In the genomic region with DNA sequence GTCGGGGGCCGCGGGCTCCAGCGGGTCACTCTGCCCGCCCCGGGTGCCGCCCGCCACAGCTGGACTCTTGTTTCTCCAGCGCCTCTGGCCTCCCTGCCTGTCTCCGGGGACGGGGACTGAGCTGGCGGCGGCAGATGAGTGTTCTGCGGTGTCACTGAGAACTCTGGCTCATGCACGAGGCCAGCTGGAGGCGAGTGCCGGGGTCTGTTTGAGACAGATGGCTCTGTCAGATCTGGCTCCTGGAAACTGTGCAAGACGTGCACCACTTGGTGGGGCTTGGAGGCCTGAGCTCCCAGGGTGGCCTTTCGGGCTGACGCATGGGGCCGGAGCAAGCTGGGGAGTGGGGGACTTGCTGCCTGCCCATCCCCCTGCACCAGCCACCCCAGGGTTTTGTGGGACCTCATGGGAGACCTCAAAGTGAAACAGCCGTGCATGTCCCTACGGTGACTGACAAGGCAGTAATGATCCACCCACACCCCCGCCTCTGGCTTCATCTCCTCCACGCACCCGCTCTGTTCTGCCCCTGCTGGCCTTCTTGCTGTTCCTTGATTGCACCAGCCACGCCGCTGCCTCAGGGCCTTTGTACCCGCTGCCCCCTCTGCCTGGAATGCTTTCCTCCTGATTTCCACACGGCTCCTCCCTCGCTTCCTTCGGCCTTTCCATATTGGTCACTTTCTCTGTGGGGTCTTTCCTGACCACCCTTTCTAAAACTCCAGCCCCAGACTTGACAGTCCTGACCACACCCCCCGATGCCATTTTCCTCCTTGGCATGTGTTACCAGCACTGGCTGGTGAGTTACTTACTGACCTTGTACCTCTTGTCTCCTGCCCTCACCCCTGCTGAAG, we compare ENCODE assay signal across 1 cellular context.
A peak's percentile ranks its signal among the peaks of the same experiment; 100 is the strongest.
TF ChIP-seq lines count a peak whose summit lies in the region.

No MANE protein-coding gene starts in this region.

TF ChIP-seq in HepG2, 621 proteins besides CTCF, POLR2A, EP300 and RAD21 (continued from another document):
- peak; percentile 26; the same call in 1 of the 2 replicates for TF ChIP-seq ZBTB7B (CRISPR knock-in tag; IDR thresholded peaks at IDR 0.05)
- TF ChIP-seq ZBTB38 (CRISPR knock-in tag; IDR thresholded peaks at IDR 0.05), result peak; percentile 92
- no peak for TF ChIP-seq NONO (IDR thresholded peaks at IDR 0.05)
- 0 out of 2 replicates have a peak, but pooled peaks have one; percentile 22 for TF ChIP-seq NONO (CRISPR knock-in tag; conservative IDR thresholded peaks at IDR 0.05)
- no peak for TF ChIP-seq REPIN1 (CRISPR knock-in tag; IDR thresholded peaks at IDR 0.05; ENCODE audit: borderline replicate concordance, low read depth)
- TF ChIP-seq JUND (CRISPR knock-in tag; IDR thresholded peaks at IDR 0.05), result no peak
- no peak for TF ChIP-seq NR2F2 (IDR thresholded peaks at IDR 0.05; ENCODE audit: borderline replicate concordance, low read depth)
- TF ChIP-seq, protein P1, sequence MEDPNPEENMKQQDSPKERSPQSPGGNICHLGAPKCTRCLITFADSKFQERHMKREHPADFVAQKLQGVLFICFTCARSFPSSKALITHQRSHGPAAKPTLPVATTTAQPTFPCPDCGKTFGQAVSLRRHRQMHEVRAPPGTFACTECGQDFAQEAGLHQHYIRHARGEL (CRISPR knock-in tag; IDR thresholded peaks at IDR 0.05), result no peak
- TF ChIP-seq ZNF550 (CRISPR knock-in tag; IDR thresholded peaks at IDR 0.05; ENCODE audit: borderline replicate concordance), result no peak
- TF ChIP-seq ZNF230 (CRISPR knock-in tag; IDR thresholded peaks at IDR 0.05), result no peak
- TF ChIP-seq, protein P2, sequence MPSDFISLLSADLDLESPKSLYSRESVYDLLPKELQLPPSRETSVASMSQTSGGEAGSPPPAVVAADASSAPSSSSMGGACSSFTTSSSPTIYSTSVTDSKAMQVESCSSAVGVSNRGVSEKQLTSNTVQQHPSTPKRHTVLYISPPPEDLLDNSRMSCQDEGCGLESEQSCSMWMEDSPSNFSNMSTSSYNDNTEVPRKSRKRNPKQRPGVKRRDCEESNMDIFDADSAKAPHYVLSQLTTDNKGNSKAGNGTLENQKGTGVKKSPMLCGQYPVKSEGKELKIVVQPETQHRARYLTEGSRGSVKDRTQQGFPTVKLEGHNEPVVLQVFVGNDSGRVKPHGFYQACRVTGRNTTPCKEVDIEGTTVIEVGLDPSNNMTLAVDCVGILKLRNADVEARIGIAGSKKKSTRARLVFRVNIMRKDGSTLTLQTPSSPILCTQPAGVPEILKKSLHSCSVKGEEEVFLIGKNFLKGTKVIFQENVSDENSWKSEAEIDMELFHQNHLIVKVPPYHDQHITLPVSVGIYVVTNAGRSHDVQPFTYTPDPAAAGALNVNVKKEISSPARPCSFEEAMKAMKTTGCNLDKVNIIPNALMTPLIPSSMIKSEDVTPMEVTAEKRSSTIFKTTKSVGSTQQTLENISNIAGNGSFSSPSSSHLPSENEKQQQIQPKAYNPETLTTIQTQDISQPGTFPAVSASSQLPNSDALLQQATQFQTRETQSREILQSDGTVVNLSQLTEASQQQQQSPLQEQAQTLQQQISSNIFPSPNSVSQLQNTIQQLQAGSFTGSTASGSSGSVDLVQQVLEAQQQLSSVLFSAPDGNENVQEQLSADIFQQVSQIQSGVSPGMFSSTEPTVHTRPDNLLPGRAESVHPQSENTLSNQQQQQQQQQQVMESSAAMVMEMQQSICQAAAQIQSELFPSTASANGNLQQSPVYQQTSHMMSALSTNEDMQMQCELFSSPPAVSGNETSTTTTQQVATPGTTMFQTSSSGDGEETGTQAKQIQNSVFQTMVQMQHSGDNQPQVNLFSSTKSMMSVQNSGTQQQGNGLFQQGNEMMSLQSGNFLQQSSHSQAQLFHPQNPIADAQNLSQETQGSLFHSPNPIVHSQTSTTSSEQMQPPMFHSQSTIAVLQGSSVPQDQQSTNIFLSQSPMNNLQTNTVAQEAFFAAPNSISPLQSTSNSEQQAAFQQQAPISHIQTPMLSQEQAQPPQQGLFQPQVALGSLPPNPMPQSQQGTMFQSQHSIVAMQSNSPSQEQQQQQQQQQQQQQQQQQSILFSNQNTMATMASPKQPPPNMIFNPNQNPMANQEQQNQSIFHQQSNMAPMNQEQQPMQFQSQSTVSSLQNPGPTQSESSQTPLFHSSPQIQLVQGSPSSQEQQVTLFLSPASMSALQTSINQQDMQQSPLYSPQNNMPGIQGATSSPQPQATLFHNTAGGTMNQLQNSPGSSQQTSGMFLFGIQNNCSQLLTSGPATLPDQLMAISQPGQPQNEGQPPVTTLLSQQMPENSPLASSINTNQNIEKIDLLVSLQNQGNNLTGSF (CRISPR knock-in tag; IDR thresholded peaks at IDR 0.05), result 0 out of 2 replicates have a peak, but pooled peaks have one; percentile 44
- TF ChIP-seq ZNF264 (CRISPR knock-in tag; IDR thresholded peaks at IDR 0.05), result no peak
- no peak for TF ChIP-seq SNRNP70 (IDR thresholded peaks at IDR 0.05; ENCODE audit: low read depth, low read length)
- no peak for TF ChIP-seq FLYWCH1 (CRISPR knock-in tag; IDR thresholded peaks at IDR 0.05)
- TF ChIP-seq, protein P3, sequence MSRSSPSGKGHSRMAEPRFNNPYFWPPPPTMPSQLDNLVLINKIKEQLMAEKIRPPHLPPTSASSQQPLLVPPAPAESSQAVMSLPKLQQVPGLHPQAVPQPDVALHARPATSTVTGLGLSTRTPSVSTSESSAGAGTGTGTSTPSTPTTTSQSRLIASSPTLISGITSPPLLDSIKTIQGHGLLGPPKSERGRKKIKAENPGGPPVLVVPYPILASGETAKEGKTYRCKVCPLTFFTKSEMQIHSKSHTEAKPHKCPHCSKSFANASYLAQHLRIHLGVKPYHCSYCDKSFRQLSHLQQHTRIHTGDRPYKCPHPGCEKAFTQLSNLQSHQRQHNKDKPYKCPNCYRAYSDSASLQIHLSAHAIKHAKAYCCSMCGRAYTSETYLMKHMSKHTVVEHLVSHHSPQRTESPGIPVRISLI (CRISPR knock-in tag; IDR thresholded peaks at IDR 0.05; ENCODE audit: borderline replicate concordance), result no peak
- no peak for TF ChIP-seq ZNF224 (CRISPR knock-in tag; IDR thresholded peaks at IDR 0.05)
- TF ChIP-seq, protein P4, sequence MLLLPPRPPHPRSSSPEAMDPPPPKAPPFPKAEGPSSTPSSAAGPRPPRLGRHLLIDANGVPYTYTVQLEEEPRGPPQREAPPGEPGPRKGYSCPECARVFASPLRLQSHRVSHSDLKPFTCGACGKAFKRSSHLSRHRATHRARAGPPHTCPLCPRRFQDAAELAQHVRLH (CRISPR knock-in tag; IDR thresholded peaks at IDR 0.05; ENCODE audit: borderline replicate concordance, low read depth), result no peak
- 0 out of 2 replicates have a peak, but pooled peaks have one; percentile 45 for TF ChIP-seq KDM1A (CRISPR knock-in tag; IDR thresholded peaks at IDR 0.05)
- TF ChIP-seq ZNF3 (CRISPR knock-in tag; IDR thresholded peaks at IDR 0.05), result peak; percentile 95
- TF ChIP-seq PLRG1 (conservative IDR thresholded peaks at IDR 0.05), result no peak
- TF ChIP-seq KAT7 (CRISPR knock-in tag; IDR thresholded peaks at IDR 0.05; ENCODE audit: borderline replicate concordance), result no peak
- TF ChIP-seq FOSL2 (CRISPR knock-in tag; IDR thresholded peaks at IDR 0.05), result no peak
- no peak for TF ChIP-seq TOPORS (CRISPR knock-in tag; IDR thresholded peaks at IDR 0.05)
- no peak for TF ChIP-seq ZNF549 (CRISPR knock-in tag; IDR thresholded peaks at IDR 0.05)
- TF ChIP-seq ZNF816 (CRISPR knock-in tag; IDR thresholded peaks at IDR 0.05; ENCODE audit: borderline replicate concordance), result no peak
- peak; percentile 27; the same call in 1 of the 2 replicates for TF ChIP-seq ZNF768 (CRISPR knock-in tag; IDR thresholded peaks at IDR 0.05)
- TF ChIP-seq AGO2 (optimal IDR thresholded peaks at IDR 0.05; ENCODE audit: low read depth, low read length), result peak; percentile 25
- TF ChIP-seq SATB2 (CRISPR knock-in tag; IDR thresholded peaks at IDR 0.05), result no peak
- TF ChIP-seq HNRNPL (IDR thresholded peaks at IDR 0.05; ENCODE audit: low read depth, low read length), result peak; percentile 41; the same call in 1 of the 2 replicates
- no peak for TF ChIP-seq ZBTB1 (CRISPR knock-in tag; IDR thresholded peaks at IDR 0.05; ENCODE audit: borderline replicate concordance)
- peak; percentile 48 for TF ChIP-seq RBM39 (IDR thresholded peaks at IDR 0.05; ENCODE audit: low read depth, low read length, poor library complexity, severe bottlenecking)
- TF ChIP-seq ZFY (CRISPR knock-in tag; IDR thresholded peaks at IDR 0.05), result peak; percentile 34; the same call in 1 of the 2 replicates
- TF ChIP-seq ZNF292 (CRISPR knock-in tag; IDR thresholded peaks at IDR 0.05; ENCODE audit: borderline replicate concordance, low read depth), result 0 out of 2 replicates have a peak, but pooled peaks have one; percentile 24
- 0 out of 2 replicates have a peak, but pooled peaks have one; percentile 12 for TF ChIP-seq FOXJ3 (CRISPR knock-in tag; IDR thresholded peaks at IDR 0.05; ENCODE audit: borderline replicate concordance)
- TF ChIP-seq KMT2A (CRISPR knock-in tag; IDR thresholded peaks at IDR 0.05), result no peak
- TF ChIP-seq, protein P5, sequence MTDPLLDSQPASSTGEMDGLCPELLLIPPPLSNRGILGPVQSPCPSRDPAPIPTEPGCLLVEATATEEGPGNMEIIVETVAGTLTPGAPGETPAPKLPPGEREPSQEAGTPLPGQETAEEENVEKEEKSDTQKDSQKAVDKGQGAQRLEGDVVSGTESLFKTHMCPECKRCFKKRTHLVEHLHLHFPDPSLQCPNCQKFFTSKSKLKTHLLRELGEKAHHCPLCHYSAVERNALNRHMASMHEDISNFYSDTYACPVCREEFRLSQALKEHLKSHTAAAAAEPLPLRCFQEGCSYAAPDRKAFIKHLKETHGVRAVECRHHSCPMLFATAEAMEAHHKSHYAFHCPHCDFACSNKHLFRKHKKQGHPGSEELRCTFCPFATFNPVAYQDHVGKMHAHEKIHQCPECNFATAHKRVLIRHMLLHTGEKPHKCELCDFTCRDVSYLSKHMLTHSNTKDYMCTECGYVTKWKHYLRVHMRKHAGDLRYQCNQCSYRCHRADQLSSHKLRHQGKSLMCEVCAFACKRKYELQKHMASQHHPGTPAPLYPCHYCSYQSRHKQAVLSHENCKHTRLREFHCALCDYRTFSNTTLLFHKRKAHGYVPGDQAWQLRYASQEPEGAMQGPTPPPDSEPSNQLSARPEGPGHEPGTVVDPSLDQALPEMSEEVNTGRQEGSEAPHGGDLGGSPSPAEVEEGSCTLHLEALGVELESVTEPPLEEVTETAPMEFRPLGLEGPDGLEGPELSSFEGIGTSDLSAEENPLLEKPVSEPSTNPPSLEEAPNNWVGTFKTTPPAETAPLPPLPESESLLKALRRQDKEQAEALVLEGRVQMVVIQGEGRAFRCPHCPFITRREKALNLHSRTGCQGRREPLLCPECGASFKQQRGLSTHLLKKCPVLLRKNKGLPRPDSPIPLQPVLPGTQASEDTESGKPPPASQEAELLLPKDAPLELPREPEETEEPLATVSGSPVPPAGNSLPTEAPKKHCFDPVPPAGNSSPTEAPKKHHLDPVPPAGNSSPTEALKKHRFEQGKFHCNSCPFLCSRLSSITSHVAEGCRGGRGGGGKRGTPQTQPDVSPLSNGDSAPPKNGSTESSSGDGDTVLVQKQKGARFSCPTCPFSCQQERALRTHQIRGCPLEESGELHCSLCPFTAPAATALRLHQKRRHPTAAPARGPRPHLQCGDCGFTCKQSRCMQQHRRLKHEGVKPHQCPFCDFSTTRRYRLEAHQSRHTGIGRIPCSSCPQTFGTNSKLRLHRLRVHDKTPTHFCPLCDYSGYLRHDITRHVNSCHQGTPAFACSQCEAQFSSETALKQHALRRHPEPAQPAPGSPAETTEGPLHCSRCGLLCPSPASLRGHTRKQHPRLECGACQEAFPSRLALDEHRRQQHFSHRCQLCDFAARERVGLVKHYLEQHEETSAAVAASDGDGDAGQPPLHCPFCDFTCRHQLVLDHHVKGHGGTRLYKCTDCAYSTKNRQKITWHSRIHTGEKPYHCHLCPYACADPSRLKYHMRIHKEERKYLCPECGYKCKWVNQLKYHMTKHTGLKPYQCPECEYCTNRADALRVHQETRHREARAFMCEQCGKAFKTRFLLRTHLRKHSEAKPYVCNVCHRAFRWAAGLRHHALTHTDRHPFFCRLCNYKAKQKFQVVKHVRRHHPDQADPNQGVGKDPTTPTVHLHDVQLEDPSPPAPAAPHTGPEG (CRISPR knock-in tag; IDR thresholded peaks at IDR 0.05), result no peak
- TF ChIP-seq CHD4 (IDR thresholded peaks at IDR 0.05; ENCODE audit: borderline replicate concordance, low read length), result no peak
- no peak for TF ChIP-seq DNMT1 (CRISPR knock-in tag; IDR thresholded peaks at IDR 0.05)
- no peak for TF ChIP-seq RBAK (CRISPR knock-in tag; IDR thresholded peaks at IDR 0.05)
- TF ChIP-seq GZF1 (CRISPR knock-in tag; IDR thresholded peaks at IDR 0.05), result no peak
- no peak for TF ChIP-seq NCOA2 (CRISPR knock-in tag; IDR thresholded peaks at IDR 0.05)
- peak; percentile 13; the same call in 1 of the 2 replicates for TF ChIP-seq GABPB1 (CRISPR knock-in tag; IDR thresholded peaks at IDR 0.05)
- TF ChIP-seq, protein P6, sequence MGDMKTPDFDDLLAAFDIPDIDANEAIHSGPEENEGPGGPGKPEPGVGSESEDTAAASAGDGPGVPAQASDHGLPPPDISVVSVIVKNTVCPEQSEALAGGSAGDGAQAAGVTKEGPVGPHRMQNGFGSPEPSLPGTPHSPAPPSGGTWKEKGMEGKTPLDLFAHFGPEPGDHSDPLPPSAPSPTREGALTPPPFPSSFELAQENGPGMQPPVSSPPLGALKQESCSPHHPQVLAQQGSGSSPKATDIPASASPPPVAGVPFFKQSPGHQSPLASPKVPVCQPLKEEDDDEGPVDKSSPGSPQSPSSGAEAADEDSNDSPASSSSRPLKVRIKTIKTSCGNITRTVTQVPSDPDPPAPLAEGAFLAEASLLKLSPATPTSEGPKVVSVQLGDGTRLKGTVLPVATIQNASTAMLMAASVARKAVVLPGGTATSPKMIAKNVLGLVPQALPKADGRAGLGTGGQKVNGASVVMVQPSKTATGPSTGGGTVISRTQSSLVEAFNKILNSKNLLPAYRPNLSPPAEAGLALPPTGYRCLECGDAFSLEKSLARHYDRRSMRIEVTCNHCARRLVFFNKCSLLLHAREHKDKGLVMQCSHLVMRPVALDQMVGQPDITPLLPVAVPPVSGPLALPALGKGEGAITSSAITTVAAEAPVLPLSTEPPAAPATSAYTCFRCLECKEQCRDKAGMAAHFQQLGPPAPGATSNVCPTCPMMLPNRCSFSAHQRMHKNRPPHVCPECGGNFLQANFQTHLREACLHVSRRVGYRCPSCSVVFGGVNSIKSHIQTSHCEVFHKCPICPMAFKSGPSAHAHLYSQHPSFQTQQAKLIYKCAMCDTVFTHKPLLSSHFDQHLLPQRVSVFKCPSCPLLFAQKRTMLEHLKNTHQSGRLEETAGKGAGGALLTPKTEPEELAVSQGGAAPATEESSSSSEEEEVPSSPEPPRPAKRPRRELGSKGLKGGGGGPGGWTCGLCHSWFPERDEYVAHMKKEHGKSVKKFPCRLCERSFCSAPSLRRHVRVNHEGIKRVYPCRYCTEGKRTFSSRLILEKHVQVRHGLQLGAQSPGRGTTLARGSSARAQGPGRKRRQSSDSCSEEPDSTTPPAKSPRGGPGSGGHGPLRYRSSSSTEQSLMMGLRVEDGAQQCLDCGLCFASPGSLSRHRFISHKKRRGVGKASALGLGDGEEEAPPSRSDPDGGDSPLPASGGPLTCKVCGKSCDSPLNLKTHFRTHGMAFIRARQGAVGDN (CRISPR knock-in tag; IDR thresholded peaks at IDR 0.05), result peak; percentile 66
- TF ChIP-seq ZBTB7A (CRISPR knock-in tag; IDR thresholded peaks at IDR 0.05), result no peak
- TF ChIP-seq ZNF7 (CRISPR knock-in tag; IDR thresholded peaks at IDR 0.05), result no peak
- TF ChIP-seq SIX1 (CRISPR knock-in tag; IDR thresholded peaks at IDR 0.05; ENCODE audit: borderline replicate concordance), result no peak
- TF ChIP-seq NFKB2 (CRISPR knock-in tag; IDR thresholded peaks at IDR 0.05; ENCODE audit: borderline replicate concordance), result peak; percentile 46; the same call in 1 of the 2 replicates
